20 cellular contexts compared by ENCODE assay signal in genomic region chr2:58110765-58111164, GRCh38.
DNase-seq lines count a peak whose midpoint lies in the region; ATAC-seq, FAIRE-seq and TF ChIP-seq lines count a peak whose summit lies in the region.
"Had no signal": no experiment of that assay in that cellular context is flagged by ENCODE, and none has a peak within 500 bp of the region (broad histone marks: within the 10 kb centered on the region; RNA-seq: fewer than 3 reads in every experiment).

No MANE protein-coding gene starts in this region.

- no peak overlapping the region for H3K27ac Mint-ChIP-seq in naive thymus-derived CD4-positive, alpha-beta T cell
- H3K27ac Mint-ChIP-seq: activated naive CD4-positive, alpha-beta T cell treated with anti-CD3 and anti-CD28 coated beads, Interleukin-2, amount 50 U/mL, for 24 hours; B cell; natural killer cell treated with Interleukin-12 subunit alpha and Interleukin-12 subunit beta and Interleukin-15 and Interleukin-18, amount 100 ng/mL, for 72 hours; stimulated activated naive CD8-positive, alpha-beta T cell treated with anti-CD3 and anti-CD28 coated beads, Interleukin-15, Interleukin-2, amounts not matched to agents 100 ng/mL and 50 ng/mL, for 24 hours had no signal

- DNase-seq in GM12864 (ENCODE audit: low read depth) (no peak), IMR-90 (no peak), K562 (ENCODE audit: extremely low read depth in 1 of 4, low spot score in 3 of 4) (peak in 1 of 4 experiments; percentile 11), mesendoderm (peak; percentile 56), NCI-H2196 (lab: John Stamatoyannopoulos, UW; ENCODE audit: unreplicated experiment) (no peak)
- DNase-seq in activated naive CD4-positive, alpha-beta T cell (lab: John Stamatoyannopoulos, UW): no peak
- DNase-seq in naive thymus-derived CD4-positive, alpha-beta T cell: no peak
- DNase-seq: activated T-cell treated with anti-CD3 and anti-CD28 coated beads, Interleukin-2, amount 50 U/mL, for 48 hours; COR-L47; kidney glomerular epithelial cell; NCI-H2029; NCI-H510A; SK-N-SH; trophoblast cell had no signal

- H3K9ac ChIP-seq in IMR-90 (ENCODE audit: low read depth, low read length) (no peak overlapping the region), K562 (ENCODE audit: insufficient read depth in 1 of 2, low read depth in 2 of 2, low read length in 2 of 2) (no peak overlapping the region), mesendoderm (ENCODE audit: low read length) (no peak overlapping the region)
- H3K9ac ChIP-seq: SK-N-SH had no signal

- H2BK15ac ChIP-seq in IMR-90 (ENCODE audit: low read depth, low read length) (0 out of 3 replicates have a peak overlapping the region, but pooled peaks have one; percentile 27), mesendoderm (replicated peaks; ENCODE audit: low read depth) (no peak overlapping the region)

- no peaks in the 10 kb centered on the region for H3K9me1 ChIP-seq in IMR-90 (ENCODE audit: insufficient read depth, low read length)
- no peaks in the 10 kb centered on the region for H3K9me1 ChIP-seq in K562 (ENCODE audit: control insufficient read depth, insufficient read depth, low read length)

- WGBS in IMR-90 (ENCODE audit: extremely low coverage in 2 of 2, insufficient read length in 1 of 2), 2 experiments: no CpG with 5 or more reads among the region's 6 CpGs
- 72% methylated on average over 6 of the region's 6 CpGs for WGBS in K562 (ENCODE audit: insufficient coverage, low coverage, missing lambda C conversion rate)
- no CpG with 5 or more reads among the region's 6 CpGs for WGBS in mesendoderm (ENCODE audit: extremely low coverage, insufficient coverage, low lambda C conversion rate)

- H2AFZ ChIP-seq in IMR-90 (replicated peaks; ENCODE audit: low read length, poor library complexity) (no peak overlapping the region), K562 (ENCODE audit: low read depth, low read length) (no peak overlapping the region)

- POLR2A ChIA-PET in IMR-90 (lab: Charles Lee; ENCODE audit: unreplicated experiment): no interaction called here
- POLR2A ChIA-PET in K562 (lab: Yijun Ruan, JAX): no interaction called here
- POLR2A ChIA-PET in naive thymus-derived CD4-positive, alpha-beta T cell (lab: Charles Lee): no interaction called here

- no peaks in the 10 kb centered on the region for H3K9me3 ChIP-seq in IMR-90 (ENCODE audit: control insufficient read depth, insufficient read depth, low read length)
- no peaks in the 10 kb centered on the region for H3K9me3 ChIP-seq in K562 (replicated peaks; ENCODE audit: control insufficient read depth, insufficient read depth, low read depth, low read length)
- no peaks in the 10 kb centered on the region for H3K9me3 ChIP-seq in naive thymus-derived CD4-positive, alpha-beta T cell (ENCODE audit: control insufficient read depth in 2 of 3, low read length in 3 of 3)
- H3K9me3 ChIP-seq: SK-N-SH had no signal

- no peak overlapping the region for H3K4me3 Mint-ChIP-seq in naive thymus-derived CD4-positive, alpha-beta T cell
- H3K4me3 Mint-ChIP-seq: activated naive CD4-positive, alpha-beta T cell treated with anti-CD3 and anti-CD28 coated beads, Interleukin-2, amount 50 U/mL, for 24 hours; B cell; natural killer cell treated with Interleukin-12 subunit alpha and Interleukin-12 subunit beta and Interleukin-15 and Interleukin-18, amount 100 ng/mL, for 72 hours; stimulated activated naive CD8-positive, alpha-beta T cell treated with anti-CD3 and anti-CD28 coated beads, Interleukin-15, Interleukin-2, amounts not matched to agents 100 ng/mL and 50 ng/mL, for 24 hours had no signal

- intact Hi-C loops in IMR-90 (cut with micrococcal nuclease) (no loop called here), K562 (cut with micrococcal nuclease) (no loop called here)
- intact Hi-C loops in naive thymus-derived CD4-positive, alpha-beta T cell (cut with micrococcal nuclease): no loop called here

- H3K27ac ChIP-seq in IMR-90 (ENCODE audit: insufficient read depth, low read length) (no peak overlapping the region), K562 (ENCODE audit: extremely low read depth, low read depth, low read length) (no peak overlapping the region), mesendoderm (ENCODE audit: low read depth, low read length) (no peak overlapping the region)
- H3K27ac ChIP-seq in naive thymus-derived CD4-positive, alpha-beta T cell (ENCODE audit: low read depth, low read length): no peak overlapping the region
- H3K27ac ChIP-seq: skin epidermis had no signal

- H3K27me3 Mint-ChIP-seq in naive thymus-derived CD4-positive, alpha-beta T cell: no peaks in the 10 kb centered on the region
- H3K27me3 Mint-ChIP-seq: activated naive CD4-positive, alpha-beta T cell treated with anti-CD3 and anti-CD28 coated beads, Interleukin-2, amount 50 U/mL, for 24 hours; B cell; natural killer cell treated with Interleukin-12 subunit alpha and Interleukin-12 subunit beta and Interleukin-15 and Interleukin-18, amount 100 ng/mL, for 72 hours; stimulated activated naive CD8-positive, alpha-beta T cell treated with anti-CD3 and anti-CD28 coated beads, Interleukin-15, Interleukin-2, amounts not matched to agents 100 ng/mL and 50 ng/mL, for 24 hours had no signal

- H4K5ac ChIP-seq in IMR-90 (ENCODE audit: low read depth, low read length) (no peak overlapping the region), mesendoderm (ENCODE audit: low read length) (no peak overlapping the region)

- H3K79me1 ChIP-seq in IMR-90 (ENCODE audit: low read depth in 1 of 2, low read length in 2 of 2): peaks cover 5 to 19% of the 10 kb centered on the region in 2 experiments
- H3K79me1 ChIP-seq in mesendoderm (ENCODE audit: low read length): no peaks in the 10 kb centered on the region

- H3K4me1 ChIP-seq in IMR-90 (ENCODE audit: control insufficient read depth, insufficient read depth, low read length): peaks cover 7% of the 10 kb centered on the region
- H3K4me1 ChIP-seq in K562 (replicated peaks in 1 of 2; ENCODE audit: control insufficient read depth in 2 of 2, insufficient read depth in 2 of 2, low read length in 2 of 2): peaks cover 0 to 2% of the 10 kb centered on the region in 2 experiments; a peak in 2 of 5 replicates
- H3K4me1 ChIP-seq in mesendoderm (ENCODE audit: control insufficient read depth, low read depth, low read length): no peaks in the 10 kb centered on the region
- no peaks in the 10 kb centered on the region for H3K4me1 ChIP-seq in naive thymus-derived CD4-positive, alpha-beta T cell (ENCODE audit: control insufficient read depth in 2 of 2, insufficient read depth in 2 of 2, low read length in 2 of 2)

- H4K91ac ChIP-seq in IMR-90 (ENCODE audit: insufficient read depth, low read depth, low read length): peak overlapping the region; percentile 34; the same call in 1 of the 2 replicates

- H3K27me3 ChIP-seq in IMR-90 (ENCODE audit: control insufficient read depth, insufficient read depth, low read length) (no peaks in the 10 kb centered on the region), K562 (ENCODE audit: control insufficient read depth in 2 of 2, insufficient read depth in 2 of 2, low read length in 2 of 2) (no peaks in the 10 kb centered on the region), mesendoderm (ENCODE audit: insufficient read depth, low read length, poor library complexity) (no peaks in the 10 kb centered on the region)
- H3K27me3 ChIP-seq in naive thymus-derived CD4-positive, alpha-beta T cell (ENCODE audit: control insufficient read depth in 2 of 2, insufficient read depth in 2 of 2, low read length in 2 of 2): no peaks in the 10 kb centered on the region

- H2BK120ac ChIP-seq in IMR-90 (ENCODE audit: low read depth, low read length) (no peak overlapping the region), mesendoderm (ENCODE audit: low read depth, low read length) (no peak overlapping the region)

- H3K56ac ChIP-seq in IMR-90 (ENCODE audit: extremely low read depth, insufficient read depth, low read length) (no peak overlapping the region), mesendoderm (ENCODE audit: low read length) (no peak overlapping the region)

- peaks cover 0 to 2% (median 0%) of the 10 kb centered on the region in 11 donors for H3K9me3 Mint-ChIP-seq in naive thymus-derived CD4-positive, alpha-beta T cell
- H3K9me3 Mint-ChIP-seq: activated naive CD4-positive, alpha-beta T cell treated with anti-CD3 and anti-CD28 coated beads, Interleukin-2, amount 50 U/mL, for 24 hours; natural killer cell treated with Interleukin-12 subunit alpha and Interleukin-12 subunit beta and Interleukin-15 and Interleukin-18, amount 100 ng/mL, for 72 hours; stimulated activated naive CD8-positive, alpha-beta T cell treated with anti-CD3 and anti-CD28 coated beads, Interleukin-15, Interleukin-2, amounts not matched to agents 100 ng/mL and 50 ng/mL, for 24 hours had no signal

- FAIRE-seq in K562 (lab: Jason Lieb, UNC): peak; percentile 32

- H2AK5ac ChIP-seq in IMR-90 (ENCODE audit: low read depth, low read length) (peak overlapping the region; percentile 43; the same call in 1 of the 2 replicates), mesendoderm (ENCODE audit: low read length) (no peak overlapping the region)

- H3K4me3 ChIP-seq in GM12864 (ENCODE audit: low read depth, low read length): no peak overlapping the region
- H3K4me3 ChIP-seq in IMR-90 (ENCODE audit: insufficient read depth, low read depth, low read length): no peak overlapping the region
- H3K4me3 ChIP-seq in K562: no peak overlapping the region
- no peak overlapping the region for H3K4me3 ChIP-seq in mesendoderm (ENCODE audit: low read length)
- H3K4me3 ChIP-seq in naive thymus-derived CD4-positive, alpha-beta T cell (ENCODE audit: low read length): no peak overlapping the region
- H3K4me3 ChIP-seq: skin epidermis had no signal

- no peak overlapping the region for H3K14ac ChIP-seq in IMR-90 (replicated peaks; ENCODE audit: low read depth, low read length)

- TF ChIP-seq RAD21 in IMR-90 (IDR thresholded peaks at IDR 0.05; ENCODE audit: low read length) (no peak), K562 (CRISPR knock-in tag; conservative IDR thresholded peaks at IDR 0.05 in 1 of 2, IDR thresholded peaks at IDR 0.05 in 1 of 2) (no peak)

- dilution Hi-C loops in IMR-90 (cut with HindIII; ENCODE audit: low sequenced_read_pairs, unreplicated experiment): no loop called here

- H3K18ac ChIP-seq in IMR-90 (ENCODE audit: low read depth, low read length) (no peak overlapping the region), mesendoderm (ENCODE audit: low read length) (no peak overlapping the region)

- H2BK5ac ChIP-seq in IMR-90 (ENCODE audit: low read depth, low read length, poor library complexity, severe bottlenecking) (no peak overlapping the region), mesendoderm (ENCODE audit: low read length) (no peak overlapping the region)

- H3K4ac ChIP-seq in IMR-90 (ENCODE audit: low read depth, low read length) (no peak overlapping the region), mesendoderm (ENCODE audit: low read depth, low read length) (no peak overlapping the region)

- H3K79me2 ChIP-seq in K562 (ENCODE audit: control insufficient read depth, insufficient read depth, low read length) (no peaks in the 10 kb centered on the region), mesendoderm (ENCODE audit: control insufficient read depth, insufficient read depth, low read length) (no peaks in the 10 kb centered on the region)

- H4K20me1 ChIP-seq in IMR-90 (ENCODE audit: insufficient read depth, low read length) (no peaks in the 10 kb centered on the region), K562 (replicated peaks; ENCODE audit: control insufficient read depth, insufficient read depth, low read length) (no peaks in the 10 kb centered on the region)

- peaks cover 0 to 57% (median 33%) of the 10 kb centered on the region in 5 donors for H3K36me3 Mint-ChIP-seq in naive thymus-derived CD4-positive, alpha-beta T cell

- no peak for TF ChIP-seq EP300 in K562 (IDR thresholded peaks at IDR 0.05; ENCODE audit: low read length)

- H3K36me3 ChIP-seq in IMR-90 (ENCODE audit: control insufficient read depth, insufficient read depth, low read length) (no peaks in the 10 kb centered on the region; the same call in 1 of the 2 replicates), K562 (ENCODE audit: control insufficient read depth, insufficient read depth, low read length) (no peaks in the 10 kb centered on the region), mesendoderm (ENCODE audit: control insufficient read depth, insufficient read depth, low read length) (no peaks in the 10 kb centered on the region)
- H3K36me3 ChIP-seq in naive thymus-derived CD4-positive, alpha-beta T cell (ENCODE audit: control insufficient read depth in 2 of 3, insufficient read depth in 3 of 3, low read length in 3 of 3): no peaks in the 10 kb centered on the region

- H3K4me1 Mint-ChIP-seq in naive thymus-derived CD4-positive, alpha-beta T cell: peaks cover 0 to 12% (median 5%) of the 10 kb centered on the region in 7 donors

- TF ChIP-seq POLR2A in IMR-90 (IDR thresholded peaks at IDR 0.05; ENCODE audit: low read depth, low read length) (no peak), K562 (conservative IDR thresholded peaks at IDR 0.05) (no peak)

- no peak overlapping the region for H2BK20ac ChIP-seq in IMR-90 (ENCODE audit: low read depth, low read length)

- H3K23ac ChIP-seq in IMR-90 (ENCODE audit: low read depth, low read length) (no peak overlapping the region), mesendoderm (ENCODE audit: low read length) (no peak overlapping the region)

- no peak for ATAC-seq in IMR-90 (ENCODE audit: low read depth)
- ATAC-seq in K562: peak; percentile 87
- no peak for ATAC-seq in naive thymus-derived CD4-positive, alpha-beta T cell
- ATAC-seq: activated CD4-positive, CD25-positive, alpha-beta regulatory T cell treated with anti-CD3 and anti-CD28 coated beads, Interleukin-2, amount 50 U/mL, for 24 hours; natural killer cell treated with Interleukin-12 subunit alpha and Interleukin-12 subunit beta and Interleukin-15 and Interleukin-18, amount 100 ng/mL, for 72 hours had no signal

- H2AK9ac ChIP-seq in IMR-90 (replicated peaks; ENCODE audit: low read depth, low read length, poor library complexity): no peak overlapping the region

- no peak overlapping the region for H3K4me2 ChIP-seq in IMR-90 (ENCODE audit: low read depth, low read length)
- H3K4me2 ChIP-seq in K562 (ENCODE audit: insufficient read depth, low read length): no peak overlapping the region
- H3K4me2 ChIP-seq in mesendoderm (ENCODE audit: low read length): no peak overlapping the region
- H3K4me2 ChIP-seq: SK-N-SH had no signal

- H4K8ac ChIP-seq in IMR-90 (ENCODE audit: low read depth in 2 of 2, low read length in 2 of 2) (0 out of 4 replicates have a peak overlapping the region, but pooled peaks of 1 of the 2 experiments have one; percentile 10), mesendoderm (ENCODE audit: low read depth, low read length) (no peak overlapping the region)

- no TSS peak for BruUV-seq in IMR-90 (replicated peaks; lab: Mats Ljungman, UMichigan)
- BruUV-seq in K562 (replicated peaks; lab: Mats Ljungman, UMichigan): no TSS peak

- in situ Hi-C loops in IMR-90 (cut with MboI; ENCODE audit: low sequenced_read_pairs) (no loop called here), K562 (cut with MboI) (no loop called here)

- CTCF ChIA-PET in IMR-90 (lab: Yijun Ruan, JAX): no interaction called here
- CTCF ChIA-PET in K562 (lab: Yijun Ruan, JAX; ENCODE audit: low intra/inter-chr PET ratio): no interaction called here
- CTCF ChIA-PET in naive thymus-derived CD4-positive, alpha-beta T cell (lab: Charles Lee): no interaction called here

- peak; percentile 12 for TF ChIP-seq CTCF in GM12864 (IDR thresholded peaks at IDR 0.05; ENCODE audit: low read depth, low read length, missing control alignments)
- TF ChIP-seq CTCF in IMR-90 (conservative IDR thresholded peaks at IDR 0.05; ENCODE audit: low read depth, low read length): no peak
- peak; percentile 18 to 27 (median 23); a peak in 2 of 6 replicates for TF ChIP-seq CTCF in K562 (IDR thresholded peaks at IDR 0.05 in 2 of 3, conservative IDR thresholded peaks at IDR 0.05 in 1 of 3; ENCODE audit: insufficient read depth in 2 of 3, low read depth in 1 of 3, low read length in 3 of 3)
